24 cellular contexts compared by ENCODE assay signal in the genomic region with DNA sequence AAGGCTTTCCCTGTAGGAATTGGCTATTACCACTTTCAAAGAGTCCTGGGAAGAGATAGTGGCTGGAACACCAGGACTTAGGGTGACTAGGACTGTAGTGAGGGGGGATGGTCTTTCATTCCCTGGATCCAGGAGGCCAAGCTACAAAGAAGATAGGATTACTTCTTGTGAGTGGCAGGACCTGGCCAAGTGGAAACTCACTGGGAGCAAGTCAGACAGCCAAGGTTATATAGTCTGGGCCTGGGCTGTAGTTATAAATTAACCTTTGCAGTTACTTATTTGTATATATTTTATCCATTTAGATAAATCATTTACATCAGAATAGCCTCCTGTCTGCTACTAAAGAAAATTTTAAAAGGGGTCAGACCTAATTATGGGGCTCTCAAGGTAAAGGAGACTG.
"Had no signal": no experiment of that assay in that cellular context is flagged by ENCODE, and none has a peak within 500 bp of the region (broad histone marks: within the 10 kb centered on the region; RNA-seq: fewer than 3 reads in every experiment).

No MANE protein-coding gene starts in this region.

- H3K27ac ChIP-seq: brain microvascular endothelial cell, cardiac muscle cell, KMS-11 had no signal

- H3K9me3 Mint-ChIP-seq: activated B cell treated with CpG ODN at 0.5 μM for 24 hours; activated CD4-positive, alpha-beta memory T cell treated with anti-CD3 and anti-CD28 coated beads for 36 hours; activated naive CD4-positive, alpha-beta T cell treated with anti-CD3 and anti-CD28 coated beads for 36 hours had no signal

- DNase-seq: activated B cell treated with CpG ODN at 0.5 μM for 24 hours; activated CD4-positive, alpha-beta memory T cell treated with anti-CD3 and anti-CD28 coated beads for 36 hours; activated CD4-positive, alpha-beta T cell treated with anti-CD3 and anti-CD28 coated beads, Interleukin-2, amount 10 ng/mL, durations not matched to agents 7 days and 5 days; activated gamma-delta T cell; activated naive CD4-positive, alpha-beta T cell treated with anti-CD3 and anti-CD28 coated beads for 36 hours; activated T-cell treated with anti-CD3 and anti-CD28 coated beads for 4 hours; activated T-cell treated with anti-CD3 and anti-CD28 coated beads, Interleukin-2, amount 50 U/mL, for 48 hours; brain microvascular endothelial cell; NCI-H1092; NCI-H1417; NCI-H1930; NCI-H2107; NCI-H2171 treated with DMSO at 0.1 percent for 48 hours; NCI-H345; NCI-H510A; NCI-H526 treated with DMSO at 0.1 percent for 48 hours; PC-3; SHP77 treated with DMSO at 0.1 percent for 48 hours; T-helper 17 cell; T-helper 9 cell had no signal

- H3K36me3 ChIP-seq: brain microvascular endothelial cell, cardiac muscle cell had no signal

- H3K27ac Mint-ChIP-seq: activated B cell treated with CpG ODN at 0.5 μM for 24 hours; activated CD4-positive, alpha-beta memory T cell treated with anti-CD3 and anti-CD28 coated beads for 36 hours; activated CD4-positive, alpha-beta T cell treated with anti-CD3 and anti-CD28 coated beads, Interleukin-2, amount 10 ng/mL, durations not matched to agents 7 days and 5 days; activated naive CD4-positive, alpha-beta T cell treated with anti-CD3 and anti-CD28 coated beads for 36 hours; activated naive CD8-positive, alpha-beta T cell; activated T-helper 17 cell treated with anti-CD3 and anti-CD28 coated beads, Interleukin-2, amount 50 U/mL, for 72 hours; T-helper 17 cell had no signal

- H3K4me3 Mint-ChIP-seq: activated B cell treated with CpG ODN at 0.5 μM for 24 hours; activated CD4-positive, alpha-beta memory T cell treated with anti-CD3 and anti-CD28 coated beads for 36 hours; activated CD4-positive, alpha-beta T cell treated with anti-CD3 and anti-CD28 coated beads, Interleukin-2, amount 10 ng/mL, durations not matched to agents 7 days and 5 days; activated naive CD4-positive, alpha-beta T cell treated with anti-CD3 and anti-CD28 coated beads for 36 hours; activated naive CD8-positive, alpha-beta T cell; activated T-helper 17 cell treated with anti-CD3 and anti-CD28 coated beads, Interleukin-2, amount 50 U/mL, for 72 hours; T-helper 17 cell had no signal

- H3K4me2 ChIP-seq: KMS-11 had no signal

- H3K9ac ChIP-seq: KMS-11 had no signal

- H3K27me3 ChIP-seq: brain microvascular endothelial cell, cardiac muscle cell had no signal

- H3K36me3 Mint-ChIP-seq: activated CD4-positive, alpha-beta memory T cell treated with anti-CD3 and anti-CD28 coated beads for 36 hours had no signal

- H3K4me3 ChIP-seq: cardiac muscle cell had no signal
